Comparison of ENCODE assay signal across 14 cellular contexts in genomic region chr3:195139091-195139875, GRCh38.
DNase-seq lines count a peak whose midpoint lies in the region; ATAC-seq lines count a peak whose summit lies in the region.
"Had no signal": no experiment of that assay in that cellular context is flagged by ENCODE, and none has a peak within 500 bp of the region (broad histone marks: within the 10 kb centered on the region; RNA-seq: fewer than 3 reads in every experiment).

No MANE protein-coding gene starts in this region.

- H3K36me3 Mint-ChIP-seq in memory B cell: peaks cover 8% of the 10 kb centered on the region

- peak overlapping the region; percentile 45 for H3K4me3 Mint-ChIP-seq in memory B cell
- H3K4me3 Mint-ChIP-seq: activated naive CD8-positive, alpha-beta T cell; natural killer cell treated with Interleukin-12 subunit alpha and Interleukin-12 subunit beta and Interleukin-15 and Interleukin-18, amount 100 ng/mL, for 72 hours; T-cell had no signal

- peaks cover 6% of the 10 kb centered on the region for H3K9me3 Mint-ChIP-seq in memory B cell

- DNase-seq in NCI-H226 (peak; percentile 18), memory B cell (ENCODE audit: low spot score in 2 of 2) (no peak), medulla oblongata (ENCODE audit: extremely low spot score) (no peak), dedifferentiated amniotic fluid mesenchymal stem cell (ENCODE audit: extremely low spot score) (no peak), NCI-H146 treated with DMSO at 0.1 percent for 48 hours (lab: John Stamatoyannopoulos, UW; ENCODE audit: unreplicated experiment) (no peak)
- DNase-seq in stimulated activated naive CD4-positive, alpha-beta T cell treated with Interleukin-2 at 50 U/mL for 16 hours (lab: John Stamatoyannopoulos, UW): no peak
- DNase-seq: activated CD8-positive, alpha-beta memory T cell treated with anti-CD3 and anti-CD28 coated beads for 24 hours; kidney glomerular epithelial cell; stimulated activated CD8-positive, alpha-beta memory T cell treated with anti-CD3 and anti-CD28 coated beads, Interleukin-4, amount 100 ng/mL, for 48 hours; T-cell had no signal

- peak overlapping the region; percentile 48 for H3K27ac Mint-ChIP-seq in memory B cell
- H3K27ac Mint-ChIP-seq: activated naive CD8-positive, alpha-beta T cell; natural killer cell treated with Interleukin-12 subunit alpha and Interleukin-12 subunit beta and Interleukin-15 and Interleukin-18, amount 100 ng/mL, for 72 hours; T-cell had no signal

- H3K4me1 Mint-ChIP-seq in memory B cell: peaks cover 5% of the 10 kb centered on the region
- H3K4me1 Mint-ChIP-seq: T-cell had no signal

- peak; percentile 57 for ATAC-seq in GM18870 (IDR thresholded peaks at IDR 0.05; ENCODE audit: unreplicated experiment)
- ATAC-seq in GM21786 (IDR thresholded peaks at IDR 0.05; ENCODE audit: unreplicated experiment): peak; percentile 88
- no peak for ATAC-seq in memory B cell (ENCODE audit: low read depth)
- ATAC-seq: T-cell had no signal

- H3K27me3 Mint-ChIP-seq in memory B cell: no peaks in the 10 kb centered on the region
- H3K27me3 Mint-ChIP-seq: activated naive CD8-positive, alpha-beta T cell; natural killer cell treated with Interleukin-12 subunit alpha and Interleukin-12 subunit beta and Interleukin-15 and Interleukin-18, amount 100 ng/mL, for 72 hours; T-cell had no signal
